20 cellular contexts compared by ENCODE assay signal in the genomic region with DNA sequence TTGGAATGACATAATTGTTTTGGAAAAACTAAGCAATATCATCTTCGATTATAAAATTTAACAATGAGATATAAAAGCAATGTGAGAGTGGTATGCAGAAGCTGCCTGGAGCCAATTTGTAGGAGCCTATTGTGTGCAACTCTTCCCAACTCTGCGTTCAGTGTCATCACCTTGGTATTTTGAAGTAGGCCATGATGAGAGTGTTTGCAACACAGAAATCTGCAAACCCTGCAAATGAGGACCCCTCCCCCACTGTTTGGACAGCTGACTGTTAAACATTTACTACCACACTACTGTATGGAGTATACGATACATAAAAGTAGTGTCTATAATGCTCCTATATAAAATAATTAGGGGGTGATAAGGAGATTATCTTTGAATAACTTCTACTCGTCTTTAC.
DNase-seq lines count a peak whose midpoint lies in the region; TF ChIP-seq lines count a peak whose summit lies in the region.
"Had no signal": no experiment of that assay in that cellular context is flagged by ENCODE, and none has a peak within 500 bp of the region (broad histone marks: within the 10 kb centered on the region; RNA-seq: fewer than 3 reads in every experiment).

No MANE protein-coding gene starts in this region.

- H3K9me2 ChIP-seq in MM.1S (replicated peaks; ENCODE audit: insufficient read depth, low read length): no peaks in the 10 kb centered on the region

- H3K9ac ChIP-seq in MM.1S (ENCODE audit: low read length): no peak overlapping the region

- H4K20me1 ChIP-seq in MM.1S (ENCODE audit: insufficient read depth, low read length): no peaks in the 10 kb centered on the region

- H3K36me3 ChIP-seq in kidney epithelial cell (ENCODE audit: control insufficient read depth, insufficient read depth, low read length) (no peaks in the 10 kb centered on the region), MM.1S (replicated peaks; ENCODE audit: insufficient read depth, low read length) (no peaks in the 10 kb centered on the region)
- H3K36me3 ChIP-seq: right atrium auricular region, thoracic aorta had no signal

- no peaks in the 10 kb centered on the region for H3K9me3 ChIP-seq in MM.1S (replicated peaks; ENCODE audit: insufficient read depth, low read length)
- H3K9me3 ChIP-seq: thoracic aorta had no signal

- H3K4me3 ChIP-seq in kidney epithelial cell (ENCODE audit: low read depth, low read length): no peak overlapping the region
- H3K4me3 ChIP-seq in MM.1S (ENCODE audit: low read length): no peak overlapping the region
- H3K4me3 ChIP-seq: lung, right atrium auricular region, thoracic aorta had no signal

- no peak overlapping the region for H3K4me2 ChIP-seq in MM.1S (ENCODE audit: low read depth, low read length)

- H3K27ac ChIP-seq in MM.1S (ENCODE audit: low read length): no peak overlapping the region
- H3K27ac ChIP-seq: right atrium auricular region, thoracic aorta had no signal

- H2AFZ ChIP-seq in MM.1S (ENCODE audit: low read length): no peak overlapping the region

- TF ChIP-seq CTCF in kidney epithelial cell (IDR thresholded peaks at IDR 0.05; ENCODE audit: insufficient read depth, low read length, poor library complexity, severe bottlenecking) (no peak), MM.1S (IDR thresholded peaks at IDR 0.05; ENCODE audit: low read length) (no peak)

- no peaks in the 10 kb centered on the region for H3K79me2 ChIP-seq in MM.1S (ENCODE audit: low read length)

- H3K4me1 ChIP-seq in MM.1S (ENCODE audit: low read length): no peaks in the 10 kb centered on the region
- H3K4me1 ChIP-seq: right atrium auricular region had no signal

- H3K27me3 ChIP-seq in kidney epithelial cell (ENCODE audit: control insufficient read depth, insufficient read depth, low read length) (no peaks in the 10 kb centered on the region), MM.1S (replicated peaks; ENCODE audit: insufficient read depth, low read length) (no peaks in the 10 kb centered on the region)
- H3K27me3 ChIP-seq: right atrium auricular region had no signal

- no peaks in the 10 kb centered on the region for H3F3A ChIP-seq in MM.1S (ENCODE audit: insufficient read depth, low read length)

- DNase-seq in DMS53 treated with DMSO at 0.1 percent for 48 hours (lab: John Stamatoyannopoulos, UW; ENCODE audit: unreplicated experiment) (peak; percentile 81), HS-27A (ENCODE audit: low read depth) (peak; percentile 12), astrocyte of the hippocampus (ENCODE audit: low read depth, low spot score) (peak; percentile 19), kidney epithelial cell (ENCODE audit: low read depth) (peak; percentile 5), amniotic stem cell (lab: John Stamatoyannopoulos, UW) (no peak), MM.1S (no peak), C1 segment of cervical spinal cord (lab: John Stamatoyannopoulos, UW) (no peak)
- DNase-seq: activated CD4-positive, alpha-beta T cell treated with anti-CD3 and anti-CD28 coated beads for 48 hours; activated effector memory CD4-positive, alpha-beta T cell treated with anti-CD3 and anti-CD28 coated beads, Interleukin-2, amount 50 U/mL, for 16 hours; CD8-positive, alpha-beta T cell; DMS79 treated with DMSO at 0.1 percent for 48 hours; effector CD4-positive, alpha-beta T cell; glutamatergic neuron; NCI-H1930; NCI-H524; nucleus accumbens; T-cell had no signal

Comparison
In these comparisons a context has a peak if more than half of its experiments do, and no peak if none do; other contexts are left out.
1. DNase-seq: peak in DMS53 treated with DMSO at 0.1 percent for 48 hours (single experiment), HS-27A (single experiment), astrocyte of the hippocampus (single experiment) and kidney epithelial cell (single experiment); none in amniotic stem cell (single experiment), MM.1S (single experiment) and C1 segment of cervical spinal cord (0 of 14).